8 cellular contexts compared by ENCODE assay signal in genomic region chr5:69234457-69235268, GRCh38. TPM values are rescaled to one million over a fixed set of nuclear protein-coding genes. Genes with fewer than 3 reads are reported as not detected.
DNase-seq lines count a peak whose midpoint lies in the region; ATAC-seq and TF ChIP-seq lines count a peak whose summit lies in the region.

CDK7 (plus strand) TSS chr5:69234886; CDS start chr5:69234976, 90 bp downstream.

- peak; percentile 86 for TF ChIP-seq POLR2A in GM15510 (IDR thresholded peaks at IDR 0.05; ENCODE audit: borderline replicate concordance, extremely low read depth, insufficient read length)
- peak; percentile 73 for TF ChIP-seq POLR2A in prostate gland (IDR thresholded peaks at IDR 0.05)

- H3K27ac ChIP-seq in prostate gland: peak within 1 kb of the TSS; percentile 83 to 84
- H3K27ac ChIP-seq in urinary bladder (ENCODE audit: low read depth): peak within 1 kb of the TSS; percentile 66

- under 1% methylated on average over 49 of the region's 49 CpGs for WGBS in prostate gland
- under 1% methylated on average over 49 of the region's 49 CpGs for WGBS in urinary bladder

- peaks cover 26% of the 10 kb centered on the region for H3K4me1 Mint-ChIP-seq in T-helper 17 cell

- peaks cover 5% of the 10 kb centered on the region for H3K4me1 ChIP-seq in prostate gland (replicated peaks)
- no peaks in the 10 kb centered on the region for H3K4me1 ChIP-seq in urinary bladder (ENCODE audit: insufficient read depth)

- H3K4me3 Mint-ChIP-seq in T-helper 17 cell: peak within 1 kb of the TSS; percentile 93

- H3K4me3 ChIP-seq in prostate gland: peak within 1 kb of the TSS; percentile 76 to 79
- peak within 1 kb of the TSS; percentile 69 for H3K4me3 ChIP-seq in urinary bladder (ENCODE audit: low read depth, low read length)

- ATAC-seq in HG02885 (IDR thresholded peaks at IDR 0.05; ENCODE audit: poor library complexity, unreplicated experiment) (peak; percentile 99), T-helper 17 cell (peak; percentile 99), left ventricle myocardium superior (peak; percentile 99)

- DNase-seq in NCI-H1694 treated with DMSO at 0.1 percent for 48 hours (lab: John Stamatoyannopoulos, UW): peak; percentile 76
- DNase-seq in T-helper 17 cell: peak; percentile 86 to 89 (median 87)
- DNase-seq in amygdala (lab: John Stamatoyannopoulos, UW): peak; percentile 50 to 96 (median 88)
- peak; percentile 96 for DNase-seq in left ventricle myocardium superior
- DNase-seq in prostate gland (ENCODE audit: low spot score): peak; percentile 95

- H3K9me3 ChIP-seq in T-helper 17 cell (ENCODE audit: control insufficient read depth, low read length, poor library complexity, severe bottlenecking): no peaks in the 10 kb centered on the region
- no peaks in the 10 kb centered on the region for H3K9me3 ChIP-seq in prostate gland

- intact Hi-C loops in left ventricle myocardium superior (cut with micrococcal nuclease) (no loop called here), prostate gland (cut with DNase I) (loop anchor here (5.0 kb wide), 1 partner anchor 98 kb away; the partner anchor contains the start of gene CCDC125)

- H3K36me3 ChIP-seq in prostate gland (no peaks in the 10 kb centered on the region), urinary bladder (ENCODE audit: insufficient read depth) (no peaks in the 10 kb centered on the region)

- peak in 2 of 4 experiments; percentile 3 to 38 for TF ChIP-seq CTCF in prostate gland (IDR thresholded peaks at IDR 0.05)

- H3K27me3 ChIP-seq in prostate gland (replicated peaks; ENCODE audit: insufficient read depth): no peaks in the 10 kb centered on the region

- peaks cover 5% of the 10 kb centered on the region for H3K36me3 Mint-ChIP-seq in T-helper 17 cell (ENCODE audit: low read depth)

- peak within 1 kb of the TSS; percentile 92 for H3K27ac Mint-ChIP-seq in T-helper 17 cell

- H3K27me3 Mint-ChIP-seq in T-helper 17 cell: no peaks in the 10 kb centered on the region

RNA-seq across cellular contexts. Expression of gene CDK7, which starts in this region (rescaled TPM):
- total RNA-seq in T-helper 17 cell (10 to 100 TPM; 28.3 to 35.4 TPM), left ventricle myocardium superior (12.9 TPM), prostate gland (10 to 100 TPM; 25.5 to 99.1 TPM), urinary bladder (31.2 TPM)
- 17.3 TPM for polyA plus RNA-seq in urinary bladder

Comparison
In these comparisons a context has a peak if more than half of its experiments do, and no peak if none do; other contexts are left out.
1. Peak in every context shown above with its lines: DNase-seq, ATAC-seq, H3K4me3 ChIP-seq and H3K27ac ChIP-seq.